ENCODE assay signal across 15 cellular contexts in the genomic region with DNA sequence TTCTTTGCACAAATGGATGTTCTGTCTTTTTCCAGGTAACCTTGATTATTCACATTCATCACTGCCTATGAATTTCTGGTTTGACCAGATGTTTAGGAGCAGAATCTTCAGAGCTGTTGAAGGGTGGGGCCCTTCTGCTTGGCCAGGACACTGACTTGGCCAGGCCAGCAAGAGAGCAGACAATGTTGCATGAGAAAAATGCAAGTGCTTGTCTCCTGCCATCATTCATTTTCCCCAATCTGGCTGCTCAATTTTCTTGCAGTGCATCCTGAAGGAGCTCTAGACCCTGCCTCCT. TPM values are rescaled to one million over a fixed set of nuclear protein-coding genes. Genes with fewer than 3 reads are reported as not detected.
DNase-seq lines count a peak whose midpoint lies in the region; ATAC-seq, FAIRE-seq and TF ChIP-seq lines count a peak whose summit lies in the region.
"Had no signal": no experiment of that assay in that cellular context is flagged by ENCODE, and none has a peak within 500 bp of the region (broad histone marks: within the 10 kb centered on the region; RNA-seq: fewer than 3 reads in every experiment).

No MANE protein-coding gene starts in this region.

- H3K4me1 ChIP-seq in pancreas (peaks cover 32 to 36% (median 33%) of the 10 kb centered on the region in 3 donors), HAP-1 (no peaks in the 10 kb centered on the region), H9 (ENCODE audit: insufficient read depth, low read length) (no peaks in the 10 kb centered on the region)

- H3K27ac Mint-ChIP-seq in H9, result no peak overlapping the region
- H3K27ac Mint-ChIP-seq: activated CD4-positive, alpha-beta T cell treated with anti-CD3 and anti-CD28 coated beads, Interleukin-2, amount 10 ng/mL, durations not matched to agents 24 days and 14 days; T-helper 1 cell treated with Interleukin-12 subunit alpha and Interleukin-12 subunit beta and Interleukin-4 antibody, amounts not matched to agents 30 μg/mL and 1 μg/mL, for 36 hours had no signal

- no peak overlapping the region for H3K4ac ChIP-seq in H9 (ENCODE audit: low read depth, low read length)

- no peak overlapping the region for H3K23ac ChIP-seq in H9 (ENCODE audit: insufficient read length, low read depth, low read length)

- no peak overlapping the region for H4K5ac ChIP-seq in H9 (ENCODE audit: insufficient read length, low read depth, low read length)

- no peaks in the 10 kb centered on the region for H3K36me3 ChIP-seq in GM06990 (ENCODE audit: control insufficient read depth, insufficient read depth, low read length)
- no peaks in the 10 kb centered on the region for H3K36me3 ChIP-seq in bronchial epithelial cell (ENCODE audit: control insufficient read depth, insufficient read depth, low read length)
- H3K36me3 ChIP-seq in pancreas, result no peaks in the 10 kb centered on the region
- no peaks in the 10 kb centered on the region for H3K36me3 ChIP-seq in HAP-1 (replicated peaks)
- H3K36me3 ChIP-seq: neutrophil had no signal

- intact Hi-C loops in pancreas (cut with DNase I), result no loop called here

- no peak overlapping the region for H3T11ph ChIP-seq in H9 (ENCODE audit: low read length)

- no peak overlapping the region for H2AK5ac ChIP-seq in H9 (ENCODE audit: insufficient read length, low read length)

- no peaks in the 10 kb centered on the region for H3K36me3 Mint-ChIP-seq in H9 (ENCODE audit: insufficient read depth in 1 of 3, low read depth in 3 of 3)
- no peaks in the 10 kb centered on the region for H3K36me3 Mint-ChIP-seq in activated T-cell treated with anti-CD3 and anti-CD28 coated beads, Interleukin-2, amount 50 U/mL, for 4 hours (ENCODE audit: insufficient read depth)

- DNase-seq in GM06990 (ENCODE audit: extremely low read depth, insufficient read length), result no peak
- DNase-seq in bronchial epithelial cell (ENCODE audit: low read depth), result no peak
- DNase-seq in pancreas, result no peak
- DNase-seq in glomerular visceral epithelial cell (ENCODE audit: extremely low spot score), result no peak
- no peak for DNase-seq in HAP-1 (ENCODE audit: low spot score in 2 of 2)
- DNase-seq in H9, result no peak
- no peak for DNase-seq in activated T-cell treated with anti-CD3 and anti-CD28 coated beads, Interleukin-2, amount 50 U/mL, for 4 hours
- DNase-seq: activated CD4-positive, alpha-beta T cell treated with anti-CD3 and anti-CD28 coated beads, Interleukin-2, amount 10 ng/mL, durations not matched to agents 24 days and 14 days; activated T-cell treated with anti-CD3 and anti-CD28 coated beads, Interleukin-2, amount 50 U/mL, for 48 hours; NCI-H1436; NCI-H524 treated with DMSO at 0.1 percent for 48 hours had no signal

- H3K18ac ChIP-seq in H9 (ENCODE audit: insufficient read length, low read depth, low read length), result no peak overlapping the region

- in situ Hi-C loops in HAP-1 (cut with MboI; ENCODE audit: low sequenced_read_pairs), result no loop called here

- H3K23me2 ChIP-seq in H9 (ENCODE audit: insufficient read length, low read depth, low read length, poor library complexity, severe bottlenecking), result no peaks in the 10 kb centered on the region

- no peak overlapping the region for H2BK120ac ChIP-seq in H9 (ENCODE audit: low read depth, low read length, poor library complexity, severe bottlenecking)

- no peak overlapping the region for H4K91ac ChIP-seq in H9 (ENCODE audit: insufficient read length, low read depth, low read length)

- no peaks in the 10 kb centered on the region for H3K79me2 ChIP-seq in H9 (ENCODE audit: insufficient read depth, low read length)

- H2BK5ac ChIP-seq in H9 (ENCODE audit: insufficient read length, low read length), result no peak overlapping the region

- no peak overlapping the region for H2BK15ac ChIP-seq in H9 (ENCODE audit: low read depth, low read length)

- H3K9me3 ChIP-seq in pancreas (no peaks in the 10 kb centered on the region), HAP-1 (no peaks in the 10 kb centered on the region), H9 (ENCODE audit: control insufficient read depth, low read depth, low read length) (no peaks in the 10 kb centered on the region)
- H3K9me3 ChIP-seq: neutrophil had no signal

- H3K14ac ChIP-seq in H9 (ENCODE audit: insufficient read depth, low read length), result no peak overlapping the region

- peaks cover 0 to 2% of the 10 kb centered on the region in 2 experiments; a peak in 1 of 4 replicates for H3K4me1 Mint-ChIP-seq in H9
- no peaks in the 10 kb centered on the region for H3K4me1 Mint-ChIP-seq in activated T-cell treated with anti-CD3 and anti-CD28 coated beads, Interleukin-2, amount 50 U/mL, for 4 hours (ENCODE audit: low read depth)
- H3K4me1 Mint-ChIP-seq: activated CD4-positive, alpha-beta T cell treated with anti-CD3 and anti-CD28 coated beads, Interleukin-2, amount 10 ng/mL, durations not matched to agents 24 days and 14 days had no signal

- FAIRE-seq in bronchial epithelial cell (lab: Jason Lieb, UNC) (peak; percentile 58), pancreas (lab: Jason Lieb, UNC) (no peak)

- ATAC-seq in HG02840 (IDR thresholded peaks at IDR 0.05; ENCODE audit: low FRiP score, unreplicated experiment) (peak; percentile 0), pancreas (no peak)
- ATAC-seq in activated T-cell treated with anti-CD3 and anti-CD28 coated beads, Interleukin-2, amount 50 U/mL, for 4 hours, result no peak

- peak overlapping the region; percentile 65 for H3K4me3 ChIP-seq in GM06990 (replicated peaks; ENCODE audit: low read depth, low read length)
- no peak overlapping the region for H3K4me3 ChIP-seq in bronchial epithelial cell (ENCODE audit: low read depth, low read length)
- no peak overlapping the region for H3K4me3 ChIP-seq in pancreas
- no peak overlapping the region for H3K4me3 ChIP-seq in HAP-1
- H3K4me3 ChIP-seq: coronary artery had no signal

- H3K27me3 Mint-ChIP-seq in H9 (ENCODE audit: low read depth), result peaks cover 1% of the 10 kb centered on the region; the same call in 1 of the 2 replicates
- peaks cover 8% of the 10 kb centered on the region for H3K27me3 Mint-ChIP-seq in activated T-cell treated with anti-CD3 and anti-CD28 coated beads, Interleukin-2, amount 50 U/mL, for 4 hours (ENCODE audit: low read depth)

- no peak overlapping the region for H2BK12ac ChIP-seq in H9 (ENCODE audit: insufficient read length, low read depth, low read length)

- peak overlapping the region in 3 of 4 donors; percentile 24 to 95 (median 84) for H3K27ac ChIP-seq in pancreas
- no peak overlapping the region for H3K27ac ChIP-seq in H9 (ENCODE audit: insufficient read length, low read depth, low read length)
- H3K27ac ChIP-seq: neutrophil had no signal

- no peak overlapping the region for H4K8ac ChIP-seq in H9 (replicated peaks; ENCODE audit: insufficient read length, low read depth, low read length)

- H2BK20ac ChIP-seq in H9 (ENCODE audit: low read depth, low read length, poor library complexity, severe bottlenecking), result no peak overlapping the region

- TF ChIP-seq CTCF in GM06990 (IDR thresholded peaks at IDR 0.05; ENCODE audit: insufficient read depth, low read length, poor library complexity, severe bottlenecking) (no peak), bronchial epithelial cell (IDR thresholded peaks at IDR 0.05; ENCODE audit: insufficient read depth, low read length, severe bottlenecking) (no peak), pancreas (IDR thresholded peaks at IDR 0.05) (no peak), H9 (conservative IDR thresholded peaks at IDR 0.05) (no peak)

- H3K9me3 Mint-ChIP-seq in H9, result no peaks in the 10 kb centered on the region; a peak in 1 of 5 replicates
- no peaks in the 10 kb centered on the region for H3K9me3 Mint-ChIP-seq in activated T-cell treated with anti-CD3 and anti-CD28 coated beads, Interleukin-2, amount 50 U/mL, for 4 hours
- H3K9me3 Mint-ChIP-seq: activated CD4-positive, alpha-beta T cell treated with anti-CD3 and anti-CD28 coated beads, Interleukin-2, amount 10 ng/mL, durations not matched to agents 24 days and 14 days; T-helper 1 cell treated with Interleukin-12 subunit alpha and Interleukin-12 subunit beta and Interleukin-4 antibody, amounts not matched to agents 30 μg/mL and 1 μg/mL, for 36 hours had no signal

- no peaks in the 10 kb centered on the region for H4K20me1 ChIP-seq in H9 (ENCODE audit: control insufficient read depth, insufficient read depth, insufficient read length)

- H3K4me2 ChIP-seq in H9 (ENCODE audit: insufficient read depth, insufficient read length, low read length), result no peak overlapping the region

- H3K9ac ChIP-seq in H9 (ENCODE audit: extremely low read depth, insufficient read length, low read length), result no peak overlapping the region

- H3K27me3 ChIP-seq in GM06990 (replicated peaks; ENCODE audit: control insufficient read depth, insufficient read depth, low read length) (no peaks in the 10 kb centered on the region), bronchial epithelial cell (ENCODE audit: control insufficient read depth, insufficient read depth, low read length) (no peaks in the 10 kb centered on the region), pancreas (no peaks in the 10 kb centered on the region), HAP-1 (ENCODE audit: low read depth) (no peaks in the 10 kb centered on the region), H9 (ENCODE audit: insufficient read depth, low read length) (no peaks in the 10 kb centered on the region)
- H3K27me3 ChIP-seq: neutrophil had no signal

- no peak overlapping the region for H3K4me3 Mint-ChIP-seq in H9
- H3K4me3 Mint-ChIP-seq in activated T-cell treated with anti-CD3 and anti-CD28 coated beads, Interleukin-2, amount 50 U/mL, for 4 hours, result no peak overlapping the region
- H3K4me3 Mint-ChIP-seq: activated CD4-positive, alpha-beta T cell treated with anti-CD3 and anti-CD28 coated beads, Interleukin-2, amount 10 ng/mL, durations not matched to agents 24 days and 14 days; T-helper 1 cell treated with Interleukin-12 subunit alpha and Interleukin-12 subunit beta and Interleukin-4 antibody, amounts not matched to agents 30 μg/mL and 1 μg/mL, for 36 hours had no signal

- H3K56ac ChIP-seq in H9 (ENCODE audit: insufficient read length, low read depth, low read length), result no peak overlapping the region

- no peaks in the 10 kb centered on the region for H3K79me1 ChIP-seq in H9 (ENCODE audit: insufficient read depth, low read depth, low read length, poor library complexity, severe bottlenecking)

- H2AFZ ChIP-seq in H9 (ENCODE audit: low read length), result no peak overlapping the region

RNA-seq across cellular contexts. Expression of gene BLNK, which starts 1.6 kb away (rescaled TPM):
- 2.6 and 9.2 TPM in 2 replicates for total RNA-seq in bronchial epithelial cell
- 10 to 100 TPM in 5 of 6 donors, 1 to 10 TPM in 1; 7.1 to 25.8 (median 12.8) TPM for total RNA-seq in pancreas
- 10 to 100 TPM; 10.4 to 12.9 TPM for polyA plus RNA-seq in pancreas
- not detected in 2 replicates for total RNA-seq in H9 (2021)
- total RNA-seq in activated T-cell treated with anti-CD3 and anti-CD28 coated beads, Interleukin-2, amount 50 U/mL, for 4 hours, result under 1 TPM in 2 of 3 donors, not detected in 1; 0.13 to 0.95 TPM
- total RNA-seq: activated CD4-positive, alpha-beta T cell treated with anti-CD3 and anti-CD28 coated beads, Interleukin-2, amount 10 ng/mL, durations not matched to agents 24 days and 14 days had no signal

RNA-seq across cellular contexts. Expression of gene DNTT, which starts 31.3 kb away (rescaled TPM):
- total RNA-seq in bronchial epithelial cell (not detected in 2 replicates), pancreas (not detected), H9 (2021) (not detected in 2 replicates)
- polyA plus RNA-seq in pancreas, result under 1 TPM in 1 of 2 donors, not detected in 1; 0.12 TPM
- total RNA-seq in activated T-cell treated with anti-CD3 and anti-CD28 coated beads, Interleukin-2, amount 50 U/mL, for 4 hours, result not detected
- total RNA-seq: activated CD4-positive, alpha-beta T cell treated with anti-CD3 and anti-CD28 coated beads, Interleukin-2, amount 10 ng/mL, durations not matched to agents 24 days and 14 days had no signal
